In the genomic region with DNA sequence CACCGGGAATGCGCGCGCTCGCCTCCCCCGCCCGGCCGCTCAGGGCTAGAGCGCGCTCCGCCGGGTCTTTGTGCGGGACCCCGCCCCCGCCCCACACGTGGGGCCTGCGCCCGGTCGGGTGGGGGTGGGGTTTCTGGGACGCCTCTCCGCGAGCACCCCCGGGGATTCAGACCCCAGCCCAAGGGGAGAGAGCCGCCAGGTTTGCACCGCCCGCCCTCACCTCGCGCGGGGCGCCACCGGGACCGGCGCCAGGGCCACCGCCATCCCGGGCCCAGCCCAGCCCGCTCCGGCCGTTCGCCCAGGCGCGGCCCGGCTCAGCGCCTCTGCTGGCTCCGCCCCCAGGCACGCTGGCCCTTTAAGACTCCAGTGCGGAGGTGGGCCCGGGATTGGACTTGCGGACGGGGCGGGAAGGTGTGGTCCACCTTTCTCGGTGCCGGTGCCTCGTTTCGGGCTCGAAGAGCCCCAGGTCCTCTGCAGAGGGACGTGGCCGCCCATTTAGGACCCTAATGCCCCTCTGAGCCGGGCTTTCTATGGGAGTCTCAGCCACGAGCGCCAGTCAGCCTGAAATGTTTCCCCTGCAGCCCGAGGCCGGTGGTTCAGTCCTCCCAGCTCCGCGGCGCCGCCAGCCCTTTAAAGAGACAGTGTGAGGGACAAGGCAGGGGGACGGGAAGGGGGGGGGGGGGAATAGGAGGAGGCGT, we compare ENCODE assay signal across 8 cellular contexts. TPM values are rescaled to one million over a fixed set of nuclear protein-coding genes. Genes with fewer than 3 reads are reported as not detected.
A peak's percentile ranks its signal among the peaks of the same experiment; 100 is the strongest.
DNase-seq lines count a peak whose midpoint lies in the region; ATAC-seq and TF ChIP-seq lines count a peak whose summit lies in the region.

No MANE protein-coding gene starts in this region.

- TF ChIP-seq POLR2A in Peyer's patch (IDR thresholded peaks at IDR 0.05): peak; percentile 27 to 61

- no peaks in the 10 kb centered on the region for H3K9me3 Mint-ChIP-seq in naive thymus-derived CD4-positive, alpha-beta T cell
- H3K9me3 Mint-ChIP-seq in stimulated activated effector memory CD8-positive, alpha-beta T cell treated with anti-CD3 and anti-CD28 coated beads, Interleukin-12 subunit alpha, Interleukin-12 subunit beta, amount 100 ng/mL, for 72 hours: no peaks in the 10 kb centered on the region

- peak in 1 of 6 experiments; percentile 3 for TF ChIP-seq CTCF in Peyer's patch (IDR thresholded peaks at IDR 0.05)

- H3K27ac ChIP-seq in Peyer's patch: peak overlapping the region; percentile 88 to 95 (median 90)
- H3K27ac ChIP-seq in naive thymus-derived CD4-positive, alpha-beta T cell (ENCODE audit: low read depth, low read length): peak overlapping the region; percentile 95

- H3K27me3 ChIP-seq in Peyer's patch: no peaks in the 10 kb centered on the region
- no peaks in the 10 kb centered on the region for H3K27me3 ChIP-seq in naive thymus-derived CD4-positive, alpha-beta T cell (ENCODE audit: control insufficient read depth in 2 of 2, insufficient read depth in 2 of 2, low read length in 2 of 2)

- H3K4me3 ChIP-seq in Peyer's patch: peak overlapping the region; percentile 77 to 98 (median 93)
- peak overlapping the region; percentile 97 for H3K4me3 ChIP-seq in naive thymus-derived CD4-positive, alpha-beta T cell (ENCODE audit: low read length)

- POLR2A ChIA-PET in naive thymus-derived CD4-positive, alpha-beta T cell (lab: Charles Lee): interaction anchor here (1.3 to 34.0 kb wide), 4 partner anchors 16 to 35 kb away, joined by 5 to 656 read pairs (median 20); a partner anchor contains a TSS

- intact Hi-C loops in naive thymus-derived CD4-positive, alpha-beta T cell (cut with micrococcal nuclease): loop anchor here (1.0 to 2.0 kb wide), 10 partner anchors 16 to 648 kb away; a partner anchor contains a TSS

- H3K4me1 Mint-ChIP-seq in naive thymus-derived CD4-positive, alpha-beta T cell: peaks cover 24 to 45% (median 37%) of the 10 kb centered on the region in 7 donors
- peaks cover 55% of the 10 kb centered on the region for H3K4me1 Mint-ChIP-seq in stimulated activated effector memory CD8-positive, alpha-beta T cell treated with anti-CD3 and anti-CD28 coated beads, Interleukin-12 subunit alpha, Interleukin-12 subunit beta, amount 100 ng/mL, for 72 hours

- no peaks in the 10 kb centered on the region for H3K9me3 ChIP-seq in Peyer's patch
- no peaks in the 10 kb centered on the region for H3K9me3 ChIP-seq in naive thymus-derived CD4-positive, alpha-beta T cell (ENCODE audit: control insufficient read depth in 2 of 3, low read length in 3 of 3)

- H3K36me3 Mint-ChIP-seq in naive thymus-derived CD4-positive, alpha-beta T cell: peaks cover 0 to 10% (median 0%) of the 10 kb centered on the region in 5 donors
- peaks cover 23% of the 10 kb centered on the region for H3K36me3 Mint-ChIP-seq in stimulated activated effector memory CD8-positive, alpha-beta T cell treated with anti-CD3 and anti-CD28 coated beads, Interleukin-12 subunit alpha, Interleukin-12 subunit beta, amount 100 ng/mL, for 72 hours

- H3K4me1 ChIP-seq in Peyer's patch: peaks cover 7 to 60% (median 20%) of the 10 kb centered on the region in 4 donors
- peaks cover 14 to 23% of the 10 kb centered on the region in 2 donors for H3K4me1 ChIP-seq in naive thymus-derived CD4-positive, alpha-beta T cell (ENCODE audit: control insufficient read depth in 2 of 2, insufficient read depth in 2 of 2, low read length in 2 of 2)

- DNase-seq in DMS114 treated with DMSO at 0.1 percent for 48 hours (lab: John Stamatoyannopoulos, UW; ENCODE audit: unreplicated experiment) (peak; percentile 78), HuH-7.5 (ENCODE audit: low spot score) (peak; percentile 90), Peyer's patch (peak; percentile 88 to 94 (median 94)), activated T-helper 1 cell treated with Interleukin-2 at 50 U/mL for 16 hours (ENCODE audit: low read depth) (peak; percentile 64), fibroblast of gingiva (ENCODE audit: low read depth) (peak; percentile 85)
- peak; percentile 67 to 90 (median 83) for DNase-seq in naive thymus-derived CD4-positive, alpha-beta T cell
- DNase-seq in stimulated activated effector memory CD8-positive, alpha-beta T cell treated with anti-CD3 and anti-CD28 coated beads, Interleukin-12 subunit alpha, Interleukin-12 subunit beta, amount 100 ng/mL, for 72 hours (ENCODE audit: low spot score in 2 of 2): peak; percentile 77 to 95

- CTCF ChIA-PET in naive thymus-derived CD4-positive, alpha-beta T cell (lab: Charles Lee): interaction anchor here (0.7 to 1.2 kb wide), 3 partner anchors 16 to 44 kb away, joined by 3 to 4 read pairs (median 3); a partner anchor contains a TSS

- no peaks in the 10 kb centered on the region for H3K27me3 Mint-ChIP-seq in naive thymus-derived CD4-positive, alpha-beta T cell

- peak overlapping the region; percentile 80 to 95 (median 88) for H3K4me3 Mint-ChIP-seq in naive thymus-derived CD4-positive, alpha-beta T cell
- H3K4me3 Mint-ChIP-seq in stimulated activated effector memory CD8-positive, alpha-beta T cell treated with anti-CD3 and anti-CD28 coated beads, Interleukin-12 subunit alpha, Interleukin-12 subunit beta, amount 100 ng/mL, for 72 hours: peak overlapping the region; percentile 78

- H3K27ac Mint-ChIP-seq in naive thymus-derived CD4-positive, alpha-beta T cell: peak overlapping the region; percentile 40 to 96 (median 93)
- H3K27ac Mint-ChIP-seq in stimulated activated effector memory CD8-positive, alpha-beta T cell treated with anti-CD3 and anti-CD28 coated beads, Interleukin-12 subunit alpha, Interleukin-12 subunit beta, amount 100 ng/mL, for 72 hours: peak overlapping the region; percentile 98

- peaks cover 0 to 22% (median 0%) of the 10 kb centered on the region in 3 donors for H3K36me3 ChIP-seq in Peyer's patch
- peaks cover 0 to 14% (median 0%) of the 10 kb centered on the region in 3 experiments for H3K36me3 ChIP-seq in naive thymus-derived CD4-positive, alpha-beta T cell (ENCODE audit: control insufficient read depth in 2 of 3, insufficient read depth in 3 of 3, low read length in 3 of 3)

- ATAC-seq in GM21528 (IDR thresholded peaks at IDR 0.05; ENCODE audit: low FRiP score, unreplicated experiment): peak; percentile 74
- peak; percentile 83 for ATAC-seq in naive thymus-derived CD4-positive, alpha-beta T cell
- ATAC-seq in stimulated activated effector memory CD8-positive, alpha-beta T cell treated with anti-CD3 and anti-CD28 coated beads, Interleukin-12 subunit alpha, Interleukin-12 subunit beta, amount 100 ng/mL, for 72 hours: peak; percentile 75

RNA-seq across cellular contexts. Expression of a gene that starts 1.2 kb away (rescaled TPM):
- 10 to 100 TPM; 18.2 to 63.1 (median 39.9) TPM for total RNA-seq in Peyer's patch
- 1 to 10 TPM; 1.5 to 5.3 (median 3.2) TPM for total RNA-seq in naive thymus-derived CD4-positive, alpha-beta T cell
- 1 to 10 TPM; 2.8 to 4.6 TPM for polyA plus RNA-seq in naive thymus-derived CD4-positive, alpha-beta T cell

RNA-seq across cellular contexts. Expression of a gene that starts 6.7 kb away (rescaled TPM):
- 10 to 100 TPM in 3 of 4 donors, 1 to 10 TPM in 1; 5.8 to 19.8 (median 17.5) TPM for total RNA-seq in Peyer's patch
- total RNA-seq in naive thymus-derived CD4-positive, alpha-beta T cell: 10 to 100 TPM; 16.8 to 25.0 (median 20.5) TPM
- polyA plus RNA-seq in naive thymus-derived CD4-positive, alpha-beta T cell: 10 to 100 TPM; 38.0 to 45.5 TPM

RNA-seq across cellular contexts. Expression of a gene that starts 17.9 kb away (rescaled TPM):
- 1 to 10 TPM; 1.2 to 5.1 (median 4.6) TPM for total RNA-seq in Peyer's patch
- under 1 TPM in 4 of 5 experiments, not detected in 1; 0.22 to 0.51 (median 0.28) TPM for total RNA-seq in naive thymus-derived CD4-positive, alpha-beta T cell
- polyA plus RNA-seq in naive thymus-derived CD4-positive, alpha-beta T cell: under 1 TPM; 0.12 to 0.41 TPM

RNA-seq across cellular contexts. Expression of a gene that starts 19.3 kb away (rescaled TPM):
- 10 to 100 TPM; 27.6 to 80.0 (median 29.4) TPM for total RNA-seq in Peyer's patch
- total RNA-seq in naive thymus-derived CD4-positive, alpha-beta T cell: 100 to 1,000 TPM in 1 of 5 experiments, 10 to 100 TPM in 4; 39.4 to 105 (median 69.6) TPM
- 10 to 100 TPM; 32.7 to 47.9 TPM for polyA plus RNA-seq in naive thymus-derived CD4-positive, alpha-beta T cell

RNA-seq across cellular contexts. Expression of a gene that starts 22.1 kb away (rescaled TPM):
- 1 to 10 TPM; 3.0 to 6.6 (median 4.2) TPM for total RNA-seq in Peyer's patch
- total RNA-seq in naive thymus-derived CD4-positive, alpha-beta T cell: 10 to 100 TPM in 1 of 5 experiments, 1 to 10 TPM in 4; 3.4 to 10.7 (median 4.2) TPM
- 1 to 10 TPM; 2.3 to 3.3 TPM for polyA plus RNA-seq in naive thymus-derived CD4-positive, alpha-beta T cell

Comparison
In these comparisons a context has a peak if more than half of its experiments do, and no peak if none do; other contexts are left out.
1. Peak in every context shown above with its lines: DNase-seq, ATAC-seq, H3K4me3 ChIP-seq and H3K27ac ChIP-seq.